9 cellular contexts compared by ENCODE assay signal in the genomic region with DNA sequence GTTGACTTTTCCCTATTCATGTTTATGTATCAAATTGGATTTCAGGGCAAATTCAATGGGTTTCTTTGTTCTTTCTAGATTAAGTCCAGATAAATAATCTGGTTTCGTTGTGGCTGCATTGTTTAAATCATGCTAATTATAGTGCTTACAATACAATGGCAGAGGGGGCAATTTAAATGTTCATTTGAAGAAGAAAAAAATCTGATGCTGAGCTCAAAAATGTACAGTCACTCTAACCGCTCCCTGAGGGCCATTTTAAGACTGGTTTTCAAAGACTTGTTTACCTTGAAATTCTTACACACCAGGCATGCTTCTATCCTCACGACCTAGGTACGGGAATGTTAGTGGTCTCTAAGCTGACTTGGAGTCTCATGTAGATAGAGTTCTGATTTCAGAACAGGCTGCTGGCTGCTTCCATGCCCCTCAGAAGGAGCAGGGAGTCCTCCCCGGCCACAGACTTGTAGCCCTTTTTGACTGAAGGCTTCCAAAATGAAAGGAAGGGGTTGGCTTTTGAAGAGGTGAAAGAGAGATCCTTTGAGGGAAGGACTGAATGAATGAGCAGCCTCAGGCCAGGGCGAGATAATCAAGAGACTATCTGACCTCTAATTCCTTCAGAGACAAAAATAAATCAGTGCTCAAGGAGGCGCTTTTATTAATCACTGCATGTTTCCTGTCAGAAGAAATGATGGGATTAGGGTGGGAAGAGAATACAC.
DNase-seq lines count a peak whose midpoint lies in the region; ATAC-seq and TF ChIP-seq lines count a peak whose summit lies in the region.
"Had no signal": no experiment of that assay in that cellular context is flagged by ENCODE, and none has a peak within 500 bp of the region (broad histone marks: within the 10 kb centered on the region; RNA-seq: fewer than 3 reads in every experiment).

No MANE protein-coding gene starts in this region.

- H3K9me3 ChIP-seq in KOPT-K1 (ENCODE audit: insufficient read depth, low read length, poor library complexity, severe bottlenecking) = no peaks in the 10 kb centered on the region
- no peaks in the 10 kb centered on the region for H3K9me3 ChIP-seq in neural progenitor cell (ENCODE audit: low read depth)

- H2AFZ ChIP-seq in neural progenitor cell (replicated peaks) = peak overlapping the region; percentile 97

- H3K27ac Mint-ChIP-seq in dendritic cell treated with granulocyte-macrophage colony-stimulating factor and Interleukin-4, amounts not matched to agents 40 ng/mL and 50 ng/mL, for 4 days = peak overlapping the region; percentile 32
- peak overlapping the region; percentile 72 for H3K27ac Mint-ChIP-seq in neural progenitor cell

- H3K36me3 Mint-ChIP-seq in dendritic cell treated with granulocyte-macrophage colony-stimulating factor and Interleukin-4, amounts not matched to agents 40 ng/mL and 50 ng/mL, for 4 days (ENCODE audit: low read depth) = no peaks in the 10 kb centered on the region
- no peaks in the 10 kb centered on the region for H3K36me3 Mint-ChIP-seq in neural progenitor cell

- no peaks in the 10 kb centered on the region for H3K27me3 Mint-ChIP-seq in dendritic cell treated with granulocyte-macrophage colony-stimulating factor and Interleukin-4, amounts not matched to agents 40 ng/mL and 50 ng/mL, for 4 days
- H3K27me3 Mint-ChIP-seq in neural progenitor cell (ENCODE audit: insufficient read depth, low read depth) = peaks cover 2% of the 10 kb centered on the region

- H3F3A ChIP-seq in neural progenitor cell (ENCODE audit: low read depth) = peaks cover 29% of the 10 kb centered on the region

- DNase-seq in EH (ENCODE audit: low read depth) (peak; percentile 22), neural progenitor cell (ENCODE audit: low spot score) (peak; percentile 34), retina (no peak), germinal center (ENCODE audit: low spot score) (no peak)
- DNase-seq: activated CD8-positive, alpha-beta memory T cell treated with anti-CD3 and anti-CD28 coated beads, Interleukin-2, amount 50 U/mL, for 48 hours; SW 1271 had no signal

- ATAC-seq in GM21390 (IDR thresholded peaks at IDR 0.05; ENCODE audit: unreplicated experiment) = no peak

- TF ChIP-seq CTCF in neural progenitor cell (IDR thresholded peaks at IDR 0.05) = no peak

- no peaks in the 10 kb centered on the region for H3K27me3 ChIP-seq in neural progenitor cell

- H3K9me3 Mint-ChIP-seq in dendritic cell treated with granulocyte-macrophage colony-stimulating factor and Interleukin-4, amounts not matched to agents 40 ng/mL and 50 ng/mL, for 4 days = no peaks in the 10 kb centered on the region
- H3K9me3 Mint-ChIP-seq in neural progenitor cell = peaks cover 2% of the 10 kb centered on the region

- H3K9ac ChIP-seq in neural progenitor cell = no peak overlapping the region

- intact Hi-C loops in dendritic cell treated with granulocyte-macrophage colony-stimulating factor and Interleukin-4, amounts not matched to agents 40 ng/mL and 50 ng/mL, for 4 days (cut with micrococcal nuclease) = no loop called here

- peak overlapping the region; percentile 54 for H3K4me2 ChIP-seq in neural progenitor cell

- H4K20me1 ChIP-seq in neural progenitor cell (ENCODE audit: low read depth) = no peaks in the 10 kb centered on the region

- no peaks in the 10 kb centered on the region for H3K79me2 ChIP-seq in neural progenitor cell (ENCODE audit: low read depth)

- H3K4me3 Mint-ChIP-seq in dendritic cell treated with granulocyte-macrophage colony-stimulating factor and Interleukin-4, amounts not matched to agents 40 ng/mL and 50 ng/mL, for 4 days = no peak overlapping the region
- no peak overlapping the region for H3K4me3 Mint-ChIP-seq in neural progenitor cell

- H3K4me1 ChIP-seq in neural progenitor cell = peaks cover 30% of the 10 kb centered on the region

- H3K4me1 Mint-ChIP-seq in dendritic cell treated with granulocyte-macrophage colony-stimulating factor and Interleukin-4, amounts not matched to agents 40 ng/mL and 50 ng/mL, for 4 days (ENCODE audit: low read depth) = peaks cover 22% of the 10 kb centered on the region
- peaks cover 34% of the 10 kb centered on the region for H3K4me1 Mint-ChIP-seq in neural progenitor cell

- H3K27ac ChIP-seq in KOPT-K1 (ENCODE audit: low read depth, low read length, poor library complexity, severe bottlenecking) = peak overlapping the region; percentile 63
- H3K27ac ChIP-seq in neural progenitor cell = peak overlapping the region; percentile 80

- peak overlapping the region; percentile 17 for H3K4me3 ChIP-seq in neural progenitor cell

- H3K36me3 ChIP-seq in KOPT-K1 (ENCODE audit: insufficient read depth, low read length) (no peaks in the 10 kb centered on the region), neural progenitor cell (no peaks in the 10 kb centered on the region)

Comparison
In these comparisons a context has a peak if more than half of its experiments do, and no peak if none do; other contexts are left out.
1. DNase-seq: peak in EH (single experiment) and neural progenitor cell (single experiment); none in retina (single experiment) and germinal center (single experiment).